In the genomic region with DNA sequence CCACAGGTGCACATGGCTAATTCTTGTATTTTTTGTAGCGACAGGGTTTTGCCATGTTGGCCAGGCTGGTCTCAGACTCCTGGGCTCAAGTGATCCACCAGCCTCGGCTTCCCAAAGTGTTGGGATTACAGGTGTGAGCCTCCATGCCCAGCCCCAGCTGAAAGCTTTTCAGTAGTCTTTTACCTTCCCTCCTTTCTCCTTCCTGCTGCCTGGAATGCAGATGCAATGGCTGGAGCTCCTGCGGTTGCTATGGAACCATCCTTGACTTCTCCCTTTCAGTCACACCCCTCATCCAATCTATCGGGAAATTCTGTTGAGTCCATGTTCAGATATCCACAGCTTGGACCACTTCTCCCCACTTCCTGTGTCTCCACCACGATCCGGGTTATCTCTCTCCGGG, we compare ENCODE assay signal across 13 cellular contexts.
"Had no signal": no experiment of that assay in that cellular context is flagged by ENCODE, and none has a peak within 500 bp of the region (broad histone marks: within the 10 kb centered on the region; RNA-seq: fewer than 3 reads in every experiment).

No MANE protein-coding gene starts in this region.

- H3K27me3 ChIP-seq: left lung, upper lobe of right lung had no signal

- FAIRE-seq: astrocyte had no signal

- H3K27ac ChIP-seq: upper lobe of right lung had no signal

- ATAC-seq: heart right ventricle, left lung, sciatic nerve, upper lobe of right lung had no signal

- H3K4me3 ChIP-seq: esophagus squamous epithelium had no signal

- H3K9me3 ChIP-seq: esophagus squamous epithelium, heart right ventricle, left lung, spleen, upper lobe of right lung had no signal

- H3K36me3 ChIP-seq: esophagus squamous epithelium, heart right ventricle, left lung, spleen, upper lobe of right lung had no signal

- DNase-seq: activated CD4-positive, alpha-beta T cell treated with anti-CD3 and anti-CD28 coated beads, Interleukin-2, amount 50 U/mL, for 4 hours; activated T-cell treated with anti-CD3 and anti-CD28 coated beads, Interleukin-2, amount 50 U/mL, for 1 hour; esophagus squamous epithelium; foreskin fibroblast; heart right ventricle; islet precursor cell; spleen; stimulated activated CD4-positive, alpha-beta T cell treated with anti-CD3 and anti-CD28 coated beads, Interleukin-1b, Interleukin-23, amount 100 ng/mL, for 48 hours; stimulated activated naive CD4-positive, alpha-beta T cell; upper lobe of right lung had no signal
